ENCODE assay signal across 17 cellular contexts in genomic region chr9:123645126-123645525, GRCh38.
DNase-seq lines count a peak whose midpoint lies in the region; ATAC-seq and TF ChIP-seq lines count a peak whose summit lies in the region.
"Had no signal": no experiment of that assay in that cellular context is flagged by ENCODE, and none has a peak within 500 bp of the region (broad histone marks: within the 10 kb centered on the region; RNA-seq: fewer than 3 reads in every experiment).

No MANE protein-coding gene starts in this region.

- BruUV-seq in Caco-2 (replicated peaks; lab: Mats Ljungman, UMichigan) = no TSS peak

- H3K9me3 ChIP-seq in Caco-2 (no peaks in the 10 kb centered on the region), endodermal cell (ENCODE audit: control insufficient read depth, low read length) (no peaks in the 10 kb centered on the region), stomach (no peaks in the 10 kb centered on the region)

- peak; percentile 20 for DNase-seq in DMS79 (lab: John Stamatoyannopoulos, UW)
- no peak for DNase-seq in DMS79 treated with DMSO at 0.1 percent for 48 hours (lab: John Stamatoyannopoulos, UW)
- DNase-seq in Caco-2 = peak; percentile 41 to 60
- peak; percentile 40 for DNase-seq in OCI-M1 (lab: John Stamatoyannopoulos, UW)
- DNase-seq in endodermal cell = no peak
- no peak for DNase-seq in EL
- DNase-seq in stomach = no peak
- DNase-seq: 8988T; CD4-positive, alpha-beta memory T cell; DMS 273 treated with DMSO at 0.1 percent for 48 hours; DND-41; GDM1; H9; KG1 had no signal

- no peak for ATAC-seq in HG03521 (IDR thresholded peaks at IDR 0.05; ENCODE audit: unreplicated experiment)

- H3K36me3 Mint-ChIP-seq in Caco-2 (ENCODE audit: insufficient read depth, unreplicated experiment) (peaks cover 15% of the 10 kb centered on the region), endodermal cell (ENCODE audit: low read depth) (peaks cover 15% of the 10 kb centered on the region)

- no peak for TF ChIP-seq EP300 in stomach (IDR thresholded peaks at IDR 0.05)

- H3K27me3 Mint-ChIP-seq in Caco-2 (ENCODE audit: insufficient read depth, unreplicated experiment) (no peaks in the 10 kb centered on the region), endodermal cell (ENCODE audit: insufficient read depth) (no peaks in the 10 kb centered on the region)
- H3K27me3 Mint-ChIP-seq: CD4-positive, alpha-beta memory T cell had no signal

- H3K9ac ChIP-seq in endodermal cell (ENCODE audit: extremely low read depth, low read length, poor library complexity, severe bottlenecking) = no peak overlapping the region
- H3K9ac ChIP-seq: BLaER1 had no signal

- no peak overlapping the region for H3K27ac Mint-ChIP-seq in Caco-2 (ENCODE audit: unreplicated experiment)
- H3K27ac Mint-ChIP-seq in endodermal cell = no peak overlapping the region
- H3K27ac Mint-ChIP-seq: CD4-positive, alpha-beta memory T cell; H9 had no signal

- peaks cover 31% of the 10 kb centered on the region for H3K4me1 Mint-ChIP-seq in Caco-2 (ENCODE audit: low read depth, unreplicated experiment)
- H3K4me1 Mint-ChIP-seq in endodermal cell = peaks cover 39% of the 10 kb centered on the region
- H3K4me1 Mint-ChIP-seq: CD14-positive monocyte had no signal

- H3K4me3 ChIP-seq in Caco-2 (ENCODE audit: low read depth, low read length) (no peak overlapping the region), endodermal cell (ENCODE audit: low read length) (peak overlapping the region; percentile 12), stomach (no peak overlapping the region)
- H3K4me3 ChIP-seq: BLaER1 had no signal

- no peak overlapping the region for H3K27ac ChIP-seq in endodermal cell (ENCODE audit: low read depth, low read length)
- H3K27ac ChIP-seq in stomach = no peak overlapping the region
- H3K27ac ChIP-seq: BLaER1 had no signal

- H3K27me3 ChIP-seq in Caco-2 (replicated peaks; ENCODE audit: control insufficient read depth, insufficient read depth, low read length) (no peaks in the 10 kb centered on the region), endodermal cell (ENCODE audit: control insufficient read depth, insufficient read depth, low read length, poor library complexity, severe bottlenecking) (no peaks in the 10 kb centered on the region), stomach (no peaks in the 10 kb centered on the region)
- H3K27me3 ChIP-seq: BLaER1 had no signal

- no peaks in the 10 kb centered on the region; the same call in 1 of the 2 replicates for H3K36me3 ChIP-seq in Caco-2 (ENCODE audit: control insufficient read depth, insufficient read depth, low read length)
- H3K36me3 ChIP-seq in endodermal cell (ENCODE audit: control insufficient read depth, insufficient read depth, low read length) = no peaks in the 10 kb centered on the region
- H3K36me3 ChIP-seq in stomach = peaks cover 0 to 10% (median 0%) of the 10 kb centered on the region in 4 donors

- no peak overlapping the region for H3K4me3 Mint-ChIP-seq in Caco-2 (ENCODE audit: unreplicated experiment)
- H3K4me3 Mint-ChIP-seq in endodermal cell = no peak overlapping the region
- H3K4me3 Mint-ChIP-seq: CD14-positive monocyte; CD4-positive, alpha-beta memory T cell; H9 had no signal

- CTCF ChIA-PET in Caco-2 (lab: Charles Lee) = no interaction called here

- H3K4me1 ChIP-seq in Caco-2 (peaks cover 20% of the 10 kb centered on the region), endodermal cell (ENCODE audit: control insufficient read depth, insufficient read depth, low read length) (peaks cover 16% of the 10 kb centered on the region), stomach (peaks cover 8 to 22% (median 16%) of the 10 kb centered on the region in 4 donors)

- intact Hi-C loops in Caco-2 (cut with micrococcal nuclease; ENCODE audit: unreplicated experiment) = loop anchor here (1.0 kb wide), 1 partner anchor 33 kb away; no protein-coding TSS in a partner anchor
- intact Hi-C loops in stomach (cut with DNase I; ENCODE audit: low total_unique reads) = no loop called here

- no peak for TF ChIP-seq POLR2A in stomach (IDR thresholded peaks at IDR 0.05)

- TF ChIP-seq CTCF in Caco-2 (IDR thresholded peaks at IDR 0.05; ENCODE audit: insufficient read depth in 1 of 2, low read depth in 1 of 2, low read length in 1 of 2, severe bottlenecking in 1 of 2, unreplicated experiment in 1 of 2) (no peak), endodermal cell (conservative IDR thresholded peaks at IDR 0.05) (no peak), stomach (IDR thresholded peaks at IDR 0.05) (no peak)

- H3K9me3 Mint-ChIP-seq in Caco-2 (ENCODE audit: unreplicated experiment) (no peaks in the 10 kb centered on the region), endodermal cell (no peaks in the 10 kb centered on the region)
- H3K9me3 Mint-ChIP-seq: CD14-positive monocyte, H9 had no signal

- WGBS in endodermal cell (ENCODE audit: insufficient coverage in 1 of 2, insufficient read length in 1 of 2), 2 experiments = 94% methylated on average over 3 to 4 of the region's 4 CpGs
- 84 to 95% (median 92%) methylated on average over 4 of the region's 4 CpGs for WGBS in stomach, 5 donors

- POLR2A ChIA-PET in Caco-2 (lab: Charles Lee) = no interaction called here

Comparison
In these comparisons a context has a peak if more than half of its experiments do, and no peak if none do; other contexts are left out.
1. DNase-seq: peak in DMS79 (single experiment), Caco-2 (2 of 2) and OCI-M1 (single experiment); none in DMS79 treated with DMSO at 0.1 percent for 48 hours (single experiment), endodermal cell (single experiment), EL (single experiment) and stomach (single experiment).